8 cellular contexts compared by ENCODE assay signal in the genomic region with DNA sequence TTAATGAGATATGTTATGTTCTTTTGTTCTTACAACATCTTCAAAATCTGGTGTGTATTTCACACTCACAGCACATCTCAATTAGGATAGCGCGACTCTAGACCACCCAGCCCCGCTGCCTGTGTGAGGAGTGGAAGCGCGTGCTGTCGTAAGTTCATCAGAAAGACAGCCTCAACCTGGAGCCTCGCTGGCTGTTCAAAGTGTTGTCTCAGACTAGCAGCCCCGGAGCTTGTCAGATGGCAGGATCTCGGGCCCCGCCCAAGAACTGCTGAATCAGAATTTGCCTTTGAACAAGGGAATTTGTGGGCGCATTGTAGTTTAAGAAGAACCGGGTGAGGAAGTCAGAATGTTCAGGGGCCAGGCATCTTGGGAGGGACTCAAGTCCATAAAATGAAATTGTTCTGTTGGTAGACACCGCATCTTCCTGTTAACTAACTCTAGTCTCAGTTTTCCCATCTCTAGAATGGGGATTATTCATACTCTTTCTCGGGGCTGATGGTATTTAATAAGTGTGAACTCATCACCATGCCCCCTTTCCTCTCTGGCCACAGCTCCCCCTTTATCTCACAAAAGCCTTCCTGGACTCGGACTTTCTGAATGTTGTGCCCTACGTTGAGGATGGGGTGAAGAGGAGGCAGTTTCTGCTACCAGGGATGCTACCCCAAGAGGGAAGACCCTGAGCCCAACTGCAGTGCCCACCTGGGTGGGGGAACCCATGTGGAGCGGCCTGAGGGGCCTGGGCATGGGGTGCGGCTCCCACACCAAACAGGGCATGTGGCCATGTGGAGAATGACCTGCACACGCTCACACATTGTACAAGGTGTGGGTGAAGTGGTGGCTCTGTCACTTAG. TPM values are rescaled to one million over a fixed set of nuclear protein-coding genes. Genes with fewer than 3 reads are reported as not detected.
A peak's percentile ranks its signal among the peaks of the same experiment; 100 is the strongest.
DNase-seq lines count a peak whose midpoint lies in the region; ATAC-seq and TF ChIP-seq lines count a peak whose summit lies in the region.

No MANE protein-coding gene starts in this region.

- peaks cover 9% of the 10 kb centered on the region for H3K27me3 Mint-ChIP-seq in CD4-positive, CD25-positive, alpha-beta regulatory T cell

- peak overlapping the region; percentile 9 to 47 (median 14) for H3K27ac Mint-ChIP-seq in CD4-positive, CD25-positive, alpha-beta regulatory T cell

- H3K36me3 ChIP-seq in CD4-positive, CD25-positive, alpha-beta regulatory T cell (ENCODE audit: control insufficient read depth, insufficient read depth, low read length): no peaks in the 10 kb centered on the region
- no peaks in the 10 kb centered on the region for H3K36me3 ChIP-seq in mammary epithelial cell (ENCODE audit: insufficient read depth, low read length)
- H3K36me3 ChIP-seq in tibial nerve: no peaks in the 10 kb centered on the region
- no peaks in the 10 kb centered on the region for H3K36me3 ChIP-seq in WERI-Rb-1
- H3K36me3 ChIP-seq in gastrocnemius medialis: no peaks in the 10 kb centered on the region

- WGBS in mammary epithelial cell (ENCODE audit: low coverage, missing lambda C conversion rate): 90% methylated on average over 18 of the region's 19 CpGs
- 87 to 89% methylated on average over 19 of the region's 19 CpGs for WGBS in tibial nerve, 2 donors

- no peak overlapping the region for H3K4me3 ChIP-seq in CD4-positive, CD25-positive, alpha-beta regulatory T cell (ENCODE audit: low read depth, low read length)
- H3K4me3 ChIP-seq in mammary epithelial cell (replicated peaks in 1 of 3; ENCODE audit: insufficient read depth in 1 of 3, low read depth in 2 of 3, low read length in 3 of 3) (no peak overlapping the region), tibial nerve (no peak overlapping the region), WERI-Rb-1 (ENCODE audit: low read depth, low read length) (no peak overlapping the region), gastrocnemius medialis (no peak overlapping the region)

- no peaks in the 10 kb centered on the region for H3K9me3 ChIP-seq in CD4-positive, CD25-positive, alpha-beta regulatory T cell (ENCODE audit: control insufficient read depth in 2 of 2, low read length in 2 of 2)
- H3K9me3 ChIP-seq in mammary epithelial cell (replicated peaks; ENCODE audit: insufficient read depth, low read length) (no peaks in the 10 kb centered on the region), tibial nerve (no peaks in the 10 kb centered on the region), WERI-Rb-1 (ENCODE audit: severe bottlenecking) (no peaks in the 10 kb centered on the region), gastrocnemius medialis (no peaks in the 10 kb centered on the region)

- dilution Hi-C loops in mammary epithelial cell (cut with HindIII; ENCODE audit: low sequenced_read_pairs): no loop called here

- no peak for TF ChIP-seq POLR2A in tibial nerve (IDR thresholded peaks at IDR 0.05)
- no peak for TF ChIP-seq POLR2A in gastrocnemius medialis (IDR thresholded peaks at IDR 0.05)

- no peaks in the 10 kb centered on the region for H3K79me2 ChIP-seq in mammary epithelial cell (ENCODE audit: insufficient read depth, low read length)

- in situ Hi-C loops in mammary epithelial cell (cut with MboI; ENCODE audit: low sequenced_read_pairs in 2 of 2): loop anchor here (5.0 kb wide), 1 partner anchor 37 kb away; no protein-coding TSS in a partner anchor
- in situ Hi-C loops in gastrocnemius medialis (cut with MboI; ENCODE audit: low sequenced_read_pairs in 4 of 4): loop anchor here in 1 of 4 donors (10.0 kb wide), 2 partner anchors 45 to 305 kb away; a partner anchor contains a TSS

- H3K4me1 ChIP-seq in CD4-positive, CD25-positive, alpha-beta regulatory T cell (ENCODE audit: control insufficient read depth, insufficient read depth, low read length, poor library complexity, severe bottlenecking): peaks cover 19% of the 10 kb centered on the region
- H3K4me1 ChIP-seq in mammary epithelial cell (ENCODE audit: insufficient read depth, low read length) (peaks cover 69% of the 10 kb centered on the region), tibial nerve (peaks cover 0 to 41% (median 18%) of the 10 kb centered on the region in 4 donors), gastrocnemius medialis (peaks cover 17 to 27% of the 10 kb centered on the region in 2 donors)

- no peaks in the 10 kb centered on the region for H3K9me3 Mint-ChIP-seq in CD4-positive, CD25-positive, alpha-beta regulatory T cell

- peak; percentile 23 to 89 (median 59) for DNase-seq in CD4-positive, CD25-positive, alpha-beta regulatory T cell
- DNase-seq in mammary epithelial cell (no peak), KG1 (lab: John Stamatoyannopoulos, UW) (no peak), tibial nerve (ENCODE audit: low spot score in 2 of 2) (no peak), WERI-Rb-1 (no peak), gastrocnemius medialis (no peak)
- peak; percentile 69 to 70 for DNase-seq in stimulated activated CD4-positive, alpha-beta T cell treated with anti-CD3 and anti-CD28 coated beads, Interleukin-15, amount 100 ng/mL, for 48 hours (ENCODE audit: low read depth in 2 of 2)

- H3K4me2 ChIP-seq in mammary epithelial cell (ENCODE audit: insufficient read depth, low read depth, low read length): no peak overlapping the region

- H3K36me3 Mint-ChIP-seq in CD4-positive, CD25-positive, alpha-beta regulatory T cell: no peaks in the 10 kb centered on the region

- H3K9ac ChIP-seq in mammary epithelial cell (ENCODE audit: insufficient read depth, low read length): no peak overlapping the region

- H4K20me1 ChIP-seq in mammary epithelial cell (ENCODE audit: insufficient read depth, low read length): no peaks in the 10 kb centered on the region

- peak overlapping the region in 3 of 4 donors; percentile 0 to 66 (median 65) for H3K4me3 Mint-ChIP-seq in CD4-positive, CD25-positive, alpha-beta regulatory T cell

- H3K27me3 ChIP-seq in CD4-positive, CD25-positive, alpha-beta regulatory T cell (ENCODE audit: control insufficient read depth, insufficient read depth, low read length): no peaks in the 10 kb centered on the region
- H3K27me3 ChIP-seq in mammary epithelial cell (ENCODE audit: insufficient read depth, low read length): no peaks in the 10 kb centered on the region
- H3K27me3 ChIP-seq in tibial nerve: no peaks in the 10 kb centered on the region
- H3K27me3 ChIP-seq in WERI-Rb-1 (ENCODE audit: insufficient read depth, low read depth, severe bottlenecking): no peaks in the 10 kb centered on the region
- no peaks in the 10 kb centered on the region for H3K27me3 ChIP-seq in gastrocnemius medialis

- peaks cover 0 to 41% (median 18%) of the 10 kb centered on the region in 4 donors for H3K4me1 Mint-ChIP-seq in CD4-positive, CD25-positive, alpha-beta regulatory T cell

- TF ChIP-seq EP300 in tibial nerve (IDR thresholded peaks at IDR 0.05): no peak

- CTCF ChIA-PET in mammary epithelial cell (lab: Charles Lee; ENCODE audit: low non-redundant PET): no interaction called here

- peak; percentile 80 to 81 for ATAC-seq in CD4-positive, CD25-positive, alpha-beta regulatory T cell (ENCODE audit: low read depth in 2 of 2)
- ATAC-seq in activated CD4-positive, CD25-positive, alpha-beta regulatory T cell treated with anti-CD3 and anti-CD28 coated beads, Interleukin-2, amount 50 U/mL, for 24 hours: peak; percentile 19 to 26
- no peak for ATAC-seq in gastrocnemius medialis

- H2AFZ ChIP-seq in mammary epithelial cell (ENCODE audit: low read depth, low read length): no peak overlapping the region

- H3K27ac ChIP-seq in CD4-positive, CD25-positive, alpha-beta regulatory T cell (ENCODE audit: insufficient read depth, low read length, poor library complexity, severe bottlenecking): no peak overlapping the region
- H3K27ac ChIP-seq in mammary epithelial cell (ENCODE audit: insufficient read depth, low read depth, low read length): peak overlapping the region; percentile 2
- H3K27ac ChIP-seq in tibial nerve: peak overlapping the region in 2 of 4 donors; percentile 40 to 73
- H3K27ac ChIP-seq in WERI-Rb-1: no peak overlapping the region
- no peak overlapping the region for H3K27ac ChIP-seq in gastrocnemius medialis

- TF ChIP-seq CTCF in mammary epithelial cell (conservative IDR thresholded peaks at IDR 0.05 in 1 of 2, IDR thresholded peaks at IDR 0.05 in 1 of 2; ENCODE audit: extremely low read depth in 1 of 2, insufficient read depth in 1 of 2, low read depth in 1 of 2, low read length in 2 of 2) (no peak), tibial nerve (IDR thresholded peaks at IDR 0.05) (no peak), WERI-Rb-1 (IDR thresholded peaks at IDR 0.05; ENCODE audit: low read depth, low read length) (no peak), gastrocnemius medialis (IDR thresholded peaks at IDR 0.05 in 4 of 5, conservative IDR thresholded peaks at IDR 0.05 in 1 of 5) (no peak)

- BruUV-seq in mammary epithelial cell (replicated peaks; lab: Mats Ljungman, UMichigan): no TSS peak

- intact Hi-C loops in mammary epithelial cell (cut with micrococcal nuclease): loop anchor here (5.0 kb wide), 1 partner anchor 112 kb away; no protein-coding TSS in a partner anchor
- intact Hi-C loops in gastrocnemius medialis (cut with DNase I; ENCODE audit: low total_unique reads): loop anchor here (1.0 kb wide), 1 partner anchor 23 kb away; no protein-coding TSS in a partner anchor

RNA-seq across cellular contexts. Expression of a gene that starts 40.4 kb away (rescaled TPM):
- total RNA-seq in CD4-positive, CD25-positive, alpha-beta regulatory T cell: 44.4 TPM
- 1 to 10 TPM in 1 of 4 donors, under 1 TPM in 3; 0.65 to 1.2 (median 0.71) TPM for polyA plus RNA-seq in CD4-positive, CD25-positive, alpha-beta regulatory T cell
- total RNA-seq in mammary epithelial cell (10 to 100 TPM; 61.7 to 78.7 TPM), tibial nerve (10 to 100 TPM; 44.1 to 61.4 (median 53.7) TPM), gastrocnemius medialis (10 to 100 TPM; 19.2 to 96.7 (median 45.3) TPM)
- polyA plus RNA-seq in mammary epithelial cell: 40.8 TPM
- polyA minus RNA-seq in mammary epithelial cell: 105 TPM

Comparison
In these comparisons a context has a peak if more than half of its experiments do, and no peak if none do; other contexts are left out.
1. ATAC-seq: peak in CD4-positive, CD25-positive, alpha-beta regulatory T cell (2 of 2) and activated CD4-positive, CD25-positive, alpha-beta regulatory T cell treated with anti-CD3 and anti-CD28 coated beads, Interleukin-2, amount 50 U/mL, for 24 hours (2 of 2); none in gastrocnemius medialis (0 of 2).
2. DNase-seq: peak in CD4-positive, CD25-positive, alpha-beta regulatory T cell (3 of 3) and stimulated activated CD4-positive, alpha-beta T cell treated with anti-CD3 and anti-CD28 coated beads, Interleukin-15, amount 100 ng/mL, for 48 hours (2 of 2); none in mammary epithelial cell (single experiment), KG1 (single experiment), tibial nerve (0 of 2), WERI-Rb-1 (single experiment) and gastrocnemius medialis (0 of 2).